ENCODE assay signal across 11 cellular contexts in the genomic region with DNA sequence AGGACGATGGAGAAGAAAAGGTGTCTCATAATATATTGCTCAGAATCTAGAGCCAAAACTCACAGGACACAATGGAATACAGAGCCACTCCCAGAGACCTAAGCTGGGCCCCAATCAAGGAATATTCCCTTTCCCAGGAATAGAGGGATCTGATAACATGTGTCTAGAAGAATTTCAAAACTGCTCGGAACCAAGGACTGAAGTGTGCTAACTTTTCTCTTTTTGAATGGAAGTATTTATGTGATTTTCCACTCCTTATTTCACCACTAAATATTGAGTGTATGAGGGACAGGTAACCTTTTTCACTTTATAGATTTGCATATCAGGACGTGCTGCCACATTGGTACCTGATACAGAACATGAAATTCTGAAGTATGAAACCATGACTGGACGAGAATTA.
"Had no signal": no experiment of that assay in that cellular context is flagged by ENCODE, and none has a peak within 500 bp of the region (broad histone marks: within the 10 kb centered on the region; RNA-seq: fewer than 3 reads in every experiment).

No MANE protein-coding gene starts in this region.

- H3K4me3 ChIP-seq: GM23248, GM23338, HAP-1 had no signal

- H2AFZ ChIP-seq: GM23248, GM23338 had no signal

- DNase-seq: GM23248, GOT3, H7, H9, HCEC 1CT, HFFc6 had no signal

- FAIRE-seq: H1, H54 had no signal

- H3K27ac ChIP-seq: GM23248 had no signal

- H3K9me3 Mint-ChIP-seq: GM23338, H9, HFFc6 had no signal

- ATAC-seq: GM23338, HCT116 had no signal

- H3K36me3 ChIP-seq: HAP-1 had no signal

- H3K9ac ChIP-seq: GM23248 had no signal

- H3K27ac Mint-ChIP-seq: GM23338, H9, HFFc6 had no signal

- H3K9me3 ChIP-seq: HAP-1 had no signal

- H3K4me3 Mint-ChIP-seq: GM23338, H9, HFFc6 had no signal

- H3K4me2 ChIP-seq: GM23338 had no signal
